ENCODE assay signal across 8 cellular contexts in genomic region chr15:42272768-42273098, GRCh38. TPM values are rescaled to one million over a fixed set of nuclear protein-coding genes. Genes with fewer than 3 reads are reported as not detected.
DNase-seq lines count a peak whose midpoint lies in the region; ATAC-seq, FAIRE-seq and TF ChIP-seq lines count a peak whose summit lies in the region.

No MANE protein-coding gene starts in this region.

- TF ChIP-seq EP300 in transverse colon (IDR thresholded peaks at IDR 0.05; ENCODE audit: low read depth) = no peak

- TF ChIP-seq POLR2A in lower leg skin (IDR thresholded peaks at IDR 0.05) (no peak), transverse colon (IDR thresholded peaks at IDR 0.05) (no peak), GM12891 (IDR thresholded peaks at IDR 0.05; ENCODE audit: low read depth, low read length) (no peak)

- no peaks in the 10 kb centered on the region for H3K9me3 ChIP-seq in astrocyte (ENCODE audit: insufficient read depth, low read depth, low read length)
- H3K9me3 ChIP-seq in transverse colon = no peaks in the 10 kb centered on the region

- FAIRE-seq in astrocyte (lab: Jason Lieb, UNC) (no peak), GM12891 (lab: Jason Lieb, UNC) (no peak)

- peak overlapping the region; percentile 99 for H3K9ac ChIP-seq in astrocyte (ENCODE audit: low read length)

- CTCF ChIA-PET in activated naive CD4-positive, alpha-beta T cell treated with anti-CD3 and anti-CD28 coated beads for 36 hours (lab: Charles Lee) = no interaction called here

- H3K4me2 ChIP-seq in astrocyte (ENCODE audit: low read length) = peak overlapping the region; percentile 99

- in situ Hi-C loops in transverse colon (cut with MboI; ENCODE audit: low pct_ligation_motif_present in 1 of 4, low pct_unique_long_range_greater_than_20kb in 1 of 4, low sequenced_read_pairs in 3 of 4) = no loop called here

- H3K27me3 ChIP-seq in astrocyte (ENCODE audit: insufficient read depth, low read length) = no peaks in the 10 kb centered on the region
- no peaks in the 10 kb centered on the region for H3K27me3 ChIP-seq in transverse colon

- peaks cover 2% of the 10 kb centered on the region for H3K36me3 ChIP-seq in astrocyte (ENCODE audit: insufficient read depth, low read length)
- peaks cover 0 to 8% (median under 1%) of the 10 kb centered on the region in 4 donors for H3K36me3 ChIP-seq in transverse colon

- peaks cover 17% of the 10 kb centered on the region for H3K36me3 Mint-ChIP-seq in activated naive CD4-positive, alpha-beta T cell treated with anti-CD3 and anti-CD28 coated beads for 36 hours (ENCODE audit: low read depth)
- peaks cover 7% of the 10 kb centered on the region for H3K36me3 Mint-ChIP-seq in astrocyte (ENCODE audit: low read depth, unreplicated experiment)

- peak overlapping the region; percentile 99 for H3K4me3 Mint-ChIP-seq in activated naive CD4-positive, alpha-beta T cell treated with anti-CD3 and anti-CD28 coated beads for 36 hours
- peak overlapping the region; percentile 98 for H3K4me3 Mint-ChIP-seq in astrocyte (ENCODE audit: unreplicated experiment)

- peak overlapping the region; percentile 99 for H2AFZ ChIP-seq in astrocyte (ENCODE audit: low read depth, low read length)

- no peaks in the 10 kb centered on the region for H3K9me3 Mint-ChIP-seq in activated naive CD4-positive, alpha-beta T cell treated with anti-CD3 and anti-CD28 coated beads for 36 hours
- no peaks in the 10 kb centered on the region for H3K9me3 Mint-ChIP-seq in astrocyte (ENCODE audit: unreplicated experiment)

- no peaks in the 10 kb centered on the region for H3K27me3 Mint-ChIP-seq in activated naive CD4-positive, alpha-beta T cell treated with anti-CD3 and anti-CD28 coated beads for 36 hours (ENCODE audit: low read depth)
- H3K27me3 Mint-ChIP-seq in astrocyte (ENCODE audit: low read depth, unreplicated experiment) = no peaks in the 10 kb centered on the region

- H3K27ac Mint-ChIP-seq in activated naive CD4-positive, alpha-beta T cell treated with anti-CD3 and anti-CD28 coated beads for 36 hours = peak overlapping the region; percentile 99
- peak overlapping the region; percentile 100 for H3K27ac Mint-ChIP-seq in astrocyte (ENCODE audit: unreplicated experiment)

- peaks cover 28% of the 10 kb centered on the region for H4K20me1 ChIP-seq in astrocyte (ENCODE audit: insufficient read depth, low read length)

- intact Hi-C loops in activated naive CD4-positive, alpha-beta T cell treated with anti-CD3 and anti-CD28 coated beads for 36 hours (cut with micrococcal nuclease) = loop anchor here (1.0 to 10.0 kb wide), 13 partner anchors 43 to 912 kb away; partner anchors contain the start of genes CCNDBP1, CDAN1, HAUS2 and LRRC57
- intact Hi-C loops in lower leg skin (cut with DNase I; ENCODE audit: low total_unique reads) = no loop called here
- intact Hi-C loops in transverse colon (cut with DNase I; ENCODE audit: low total_unique reads) = no loop called here

- peaks cover 45% of the 10 kb centered on the region for H3K4me1 Mint-ChIP-seq in activated naive CD4-positive, alpha-beta T cell treated with anti-CD3 and anti-CD28 coated beads for 36 hours (ENCODE audit: low read depth)
- H3K4me1 Mint-ChIP-seq in astrocyte (ENCODE audit: low read depth, unreplicated experiment) = peaks cover 19% of the 10 kb centered on the region

- no peak for DNase-seq in activated naive CD4-positive, alpha-beta T cell treated with anti-CD3 and anti-CD28 coated beads for 36 hours
- DNase-seq in activated naive CD4-positive, alpha-beta T cell treated with Interleukin-2 at 50 U/mL for 16 hours = no peak
- DNase-seq in astrocyte (ENCODE audit: low read depth) = no peak
- DNase-seq in lower leg skin (ENCODE audit: low spot score in 2 of 2) = no peak
- DNase-seq in transverse colon = no peak
- DNase-seq in GM12891 (ENCODE audit: insufficient read length, low spot score) = no peak
- DNase-seq in stimulated activated CD4-positive, alpha-beta T cell treated with anti-CD3 and anti-CD28 coated beads, Interleukin-15, amount 100 ng/mL, for 24 hours = no peak

- H3K4me3 ChIP-seq in astrocyte (ENCODE audit: insufficient read depth, low read depth, low read length) = peak overlapping the region; percentile 95
- H3K4me3 ChIP-seq in lower leg skin (ENCODE audit: low read depth, poor library complexity, severe bottlenecking) = peak overlapping the region; percentile 60
- H3K4me3 ChIP-seq in transverse colon = peak overlapping the region; percentile 58 to 79 (median 70)

- TF ChIP-seq CTCF in astrocyte (IDR thresholded peaks at IDR 0.05; ENCODE audit: insufficient read depth, low read depth, low read length) (no peak), lower leg skin (IDR thresholded peaks at IDR 0.05) (no peak), transverse colon (IDR thresholded peaks at IDR 0.05) (no peak)

- WGBS in lower leg skin, 2 donors = 1% methylated on average over 9 of the region's 9 CpGs
- 0 to 2% methylated on average over 6 to 9 of the region's 9 CpGs for WGBS in transverse colon (ENCODE audit: low coverage in 1 of 2), 2 donors

- H3K27ac ChIP-seq in astrocyte (ENCODE audit: low read depth, low read length) = peak overlapping the region; percentile 99
- H3K27ac ChIP-seq in transverse colon = peak overlapping the region; percentile 97 to 99 (median 98)

- ATAC-seq in HG02759 (IDR thresholded peaks at IDR 0.05; ENCODE audit: unreplicated experiment) = no peak

- H3K79me2 ChIP-seq in astrocyte (ENCODE audit: insufficient read depth, low read length) = peaks cover 69% of the 10 kb centered on the region

- H3K4me1 ChIP-seq in astrocyte (ENCODE audit: insufficient read depth, low read length) (peaks cover 25% of the 10 kb centered on the region), transverse colon (peaks cover 18 to 65% (median 51%) of the 10 kb centered on the region in 4 donors)

TF ChIP-seq in GM12891, 5 proteins besides CTCF, POLR2A, EP300 and RAD21:
- TF ChIP-seq TAF1 (IDR thresholded peaks at IDR 0.05; ENCODE audit: low read depth, low read length) (no peak), SPI1 (IDR thresholded peaks at IDR 0.05; ENCODE audit: low read depth, low read length) (no peak), POLR2AphosphoS5 (IDR thresholded peaks at IDR 0.05; ENCODE audit: low read depth, low read length) (no peak), POU2F2 (IDR thresholded peaks at IDR 0.05; ENCODE audit: low read depth, low read length) (no peak), PAX5 (IDR thresholded peaks at IDR 0.05; ENCODE audit: insufficient read depth, low read length, severe bottlenecking) (no peak)

RNA-seq across cellular contexts. Expression of gene GANC, which starts 0.3 kb away (rescaled TPM):
- total RNA-seq in activated naive CD4-positive, alpha-beta T cell treated with anti-CD3 and anti-CD28 coated beads for 36 hours = 10 to 100 TPM; 27.4 to 27.7 TPM
- total RNA-seq in astrocyte (12.5 and 13.4 TPM in 2 replicates), lower leg skin (10 to 100 TPM; 10.5 to 26.4 (median 22.0) TPM), transverse colon (100 to 1,000 TPM in 1 of 4 donors, 10 to 100 TPM in 3; 36.6 to 143 (median 54.8) TPM)
- 20.3 TPM for polyA plus RNA-seq in GM12891 (2012; ENCODE audit: low read depth, missing spikeins)

RNA-seq across cellular contexts. Expression of gene TMEM87A, which starts 0.5 kb away (rescaled TPM):
- total RNA-seq in activated naive CD4-positive, alpha-beta T cell treated with anti-CD3 and anti-CD28 coated beads for 36 hours = 10 to 100 TPM; 26.6 to 28.4 TPM
- total RNA-seq in astrocyte (39.6 and 40.9 TPM in 2 replicates), lower leg skin (100 to 1,000 TPM in 2 of 4 donors, 10 to 100 TPM in 2; 86.9 to 110 (median 95.9) TPM), transverse colon (100 to 1,000 TPM in 3 of 4 donors, 10 to 100 TPM in 1; 93.1 to 110 (median 107) TPM)
- 17.7 TPM for polyA plus RNA-seq in GM12891 (2012; ENCODE audit: low read depth, missing spikeins)
